ENCODE assay signal across 8 cellular contexts in genomic region chr12:43758247-43758727, GRCh38. TPM values are rescaled to one million over a fixed set of nuclear protein-coding genes. Genes with fewer than 3 reads are reported as not detected.
DNase-seq lines count a peak whose midpoint lies in the region; ATAC-seq, FAIRE-seq and TF ChIP-seq lines count a peak whose summit lies in the region.

No MANE protein-coding gene starts in this region.

- H3K36me3 ChIP-seq in BJ (ENCODE audit: control insufficient read depth, insufficient read depth, low read length) = no peaks in the 10 kb centered on the region
- peaks cover 25% of the 10 kb centered on the region for H3K36me3 ChIP-seq in KOPT-K1 (ENCODE audit: insufficient read depth, low read length)
- H3K36me3 ChIP-seq in pancreas = no peaks in the 10 kb centered on the region

- no peaks in the 10 kb centered on the region for H3K9me3 Mint-ChIP-seq in activated T-helper 1 cell treated with anti-CD3 and anti-CD28 coated beads, Interleukin-12 subunit alpha, Interleukin-12 subunit beta, Interleukin-2, Interleukin-4 antibody, amounts not matched to agents 30 ng/mL and 10 ng/mL and 1 ng/mL, durations not matched to agents 14 hours and 24 hours and 36 hours

- FAIRE-seq in pancreas (lab: Jason Lieb, UNC) = no peak

- peak overlapping the region; percentile 98 for H3K4me3 Mint-ChIP-seq in activated T-helper 1 cell treated with anti-CD3 and anti-CD28 coated beads, Interleukin-12 subunit alpha, Interleukin-12 subunit beta, Interleukin-2, Interleukin-4 antibody, amounts not matched to agents 30 ng/mL and 10 ng/mL and 1 ng/mL, durations not matched to agents 14 hours and 24 hours and 36 hours

- WGBS in pancreas, 2 donors = 0% methylated on average over 17 to 18 of the region's 18 CpGs

- peak; percentile 2 for ATAC-seq in GM19372 (IDR thresholded peaks at IDR 0.05; ENCODE audit: low read depth, unreplicated experiment)
- peak; percentile 15 to 43 (median 35) for ATAC-seq in pancreas
- no peak for ATAC-seq in GM21423 (IDR thresholded peaks at IDR 0.05; ENCODE audit: unreplicated experiment)

- H3K4me1 ChIP-seq in pancreas = peaks cover 28 to 32% (median 30%) of the 10 kb centered on the region in 3 donors

- H3K4me3 ChIP-seq in BJ (ENCODE audit: low read depth, low read length) (peak overlapping the region; percentile 60), pancreas (peak overlapping the region; percentile 27 to 65 (median 48))

- intact Hi-C loops in activated T-helper 1 cell treated with anti-CD3 and anti-CD28 coated beads, Interleukin-12 subunit alpha, Interleukin-12 subunit beta, Interleukin-2, Interleukin-4 antibody, amounts not matched to agents 30 ng/mL and 10 ng/mL and 1 ng/mL, durations not matched to agents 14 hours and 24 hours and 36 hours (cut with micrococcal nuclease) = loop anchor here (1.0 to 10.0 kb wide), 6 partner anchors 27 to 1431 kb away; partner anchors contain the start of genes PPHLN1, TMEM117, TWF1 and ZCRB1
- intact Hi-C loops in head of caudate nucleus (cut with DNase I) = loop anchor here (5.0 to 10.0 kb wide), 2 partner anchors 49 to 127 kb away; partner anchors contain the start of gene TWF1
- intact Hi-C loops in pancreas (cut with DNase I) = no loop called here

- H3K9me3 ChIP-seq in KOPT-K1 (ENCODE audit: insufficient read depth, low read length, poor library complexity, severe bottlenecking) = no peaks in the 10 kb centered on the region
- H3K9me3 ChIP-seq in pancreas = no peaks in the 10 kb centered on the region

- peak overlapping the region; percentile 86 for H3K27ac ChIP-seq in KOPT-K1 (ENCODE audit: low read depth, low read length, poor library complexity, severe bottlenecking)
- H3K27ac ChIP-seq in pancreas = peak overlapping the region in 2 of 4 donors; percentile 88 to 94

- no peaks in the 10 kb centered on the region for H3K27me3 Mint-ChIP-seq in activated T-helper 1 cell treated with anti-CD3 and anti-CD28 coated beads, Interleukin-12 subunit alpha, Interleukin-12 subunit beta, Interleukin-2, Interleukin-4 antibody, amounts not matched to agents 30 ng/mL and 10 ng/mL and 1 ng/mL, durations not matched to agents 14 hours and 24 hours and 36 hours (ENCODE audit: insufficient read depth)

- H3K36me3 Mint-ChIP-seq in activated T-helper 1 cell treated with anti-CD3 and anti-CD28 coated beads, Interleukin-12 subunit alpha, Interleukin-12 subunit beta, Interleukin-2, Interleukin-4 antibody, amounts not matched to agents 30 ng/mL and 10 ng/mL and 1 ng/mL, durations not matched to agents 14 hours and 24 hours and 36 hours (ENCODE audit: low read depth) = peaks cover 27% of the 10 kb centered on the region

- H3K27me3 ChIP-seq in BJ (ENCODE audit: control insufficient read depth, insufficient read depth, low read length) (no peaks in the 10 kb centered on the region), pancreas (no peaks in the 10 kb centered on the region)

- POLR2A ChIA-PET in BJ (lab: Charles Lee) = no interaction called here

- H3K27ac Mint-ChIP-seq in activated T-helper 1 cell treated with anti-CD3 and anti-CD28 coated beads, Interleukin-12 subunit alpha, Interleukin-12 subunit beta, Interleukin-2, Interleukin-4 antibody, amounts not matched to agents 30 ng/mL and 10 ng/mL and 1 ng/mL, durations not matched to agents 14 hours and 24 hours and 36 hours = peak overlapping the region; percentile 98

- DNase-seq in BJ (ENCODE audit: low read depth) (no peak), head of caudate nucleus (peak in 41 of 42 donors; percentile 12 to 81 (median 50)), pancreas (peak in 2 of 6 donors; percentile 39 to 56), HK-2 (ENCODE audit: unreplicated experiment) (no peak)
- DNase-seq in activated T-helper 1 cell treated with anti-CD3 and anti-CD28 coated beads, Interleukin-12 subunit alpha, Interleukin-12 subunit beta, Interleukin-2, Interleukin-4 antibody, amounts not matched to agents 30 ng/mL and 10 ng/mL and 1 ng/mL, durations not matched to agents 14 hours and 24 hours and 36 hours (ENCODE audit: low spot score) = peak; percentile 2

- no peak for TF ChIP-seq CTCF in BJ (IDR thresholded peaks at IDR 0.05; ENCODE audit: insufficient read depth, low read depth, low read length)
- no peak for TF ChIP-seq CTCF in pancreas (IDR thresholded peaks at IDR 0.05)

- CTCF ChIA-PET in BJ (lab: Yijun Ruan, JAX) = interaction anchor here (0.6 to 2.5 kb wide), 3 partner anchors 9 to 428 kb away, joined by 3 to 11 read pairs (median 3); no protein-coding TSS in a partner anchor

- H3K4me1 Mint-ChIP-seq in activated T-helper 1 cell treated with anti-CD3 and anti-CD28 coated beads, Interleukin-12 subunit alpha, Interleukin-12 subunit beta, Interleukin-2, Interleukin-4 antibody, amounts not matched to agents 30 ng/mL and 10 ng/mL and 1 ng/mL, durations not matched to agents 14 hours and 24 hours and 36 hours (ENCODE audit: low read depth) = peaks cover 74% of the 10 kb centered on the region

RNA-seq across cellular contexts. Expression of gene PUS7L, which starts 0.3 kb away (rescaled TPM):
- polyA plus RNA-seq in BJ (2011; rRNA removed) (3.5 and 6.9 TPM in 2 replicates), pancreas (1 to 10 TPM; 1.1 to 1.8 TPM)
- 6.4 and 6.8 TPM in 2 replicates for polyA minus RNA-seq in BJ (2011; rRNA and poly(A)+ RNA removed)
- total RNA-seq in activated T-helper 1 cell treated with anti-CD3 and anti-CD28 coated beads, Interleukin-12 subunit alpha, Interleukin-12 subunit beta, Interleukin-2, Interleukin-4 antibody, amounts not matched to agents 30 ng/mL and 10 ng/mL and 1 ng/mL, durations not matched to agents 14 hours and 24 hours and 36 hours = 23.1 and 25.4 TPM in 2 replicates
- 10 to 100 TPM in 1 of 6 donors, 1 to 10 TPM in 5; 5.2 to 10.9 (median 6.3) TPM for total RNA-seq in pancreas

RNA-seq across cellular contexts. Expression of gene IRAK4, which starts 0.5 kb away (rescaled TPM):
- 11.3 and 16.4 TPM in 2 replicates for polyA plus RNA-seq in BJ (2011; rRNA removed)
- 5.1 and 7.1 TPM in 2 replicates for polyA minus RNA-seq in BJ (2011; rRNA and poly(A)+ RNA removed)
- total RNA-seq in activated T-helper 1 cell treated with anti-CD3 and anti-CD28 coated beads, Interleukin-12 subunit alpha, Interleukin-12 subunit beta, Interleukin-2, Interleukin-4 antibody, amounts not matched to agents 30 ng/mL and 10 ng/mL and 1 ng/mL, durations not matched to agents 14 hours and 24 hours and 36 hours = 21.4 and 22.5 TPM in 2 replicates
- total RNA-seq in pancreas = 10 to 100 TPM in 5 of 6 donors, 1 to 10 TPM in 1; 9.9 to 17.8 (median 13.7) TPM
- 10 to 100 TPM; 13.5 to 23.6 TPM for polyA plus RNA-seq in pancreas

RNA-seq across cellular contexts. Expression of gene TWF1, which starts 47.8 kb away (rescaled TPM):
- 49.8 and 109 TPM in 2 replicates for polyA plus RNA-seq in BJ (2011; rRNA removed)
- 23.9 and 25.2 TPM in 2 replicates for polyA minus RNA-seq in BJ (2011; rRNA and poly(A)+ RNA removed)
- total RNA-seq in activated T-helper 1 cell treated with anti-CD3 and anti-CD28 coated beads, Interleukin-12 subunit alpha, Interleukin-12 subunit beta, Interleukin-2, Interleukin-4 antibody, amounts not matched to agents 30 ng/mL and 10 ng/mL and 1 ng/mL, durations not matched to agents 14 hours and 24 hours and 36 hours = 28.4 and 29.2 TPM in 2 replicates
- total RNA-seq in pancreas = 10 to 100 TPM; 27.6 to 51.3 (median 39.0) TPM
- 10 to 100 TPM; 26.3 to 32.0 TPM for polyA plus RNA-seq in pancreas

Comparison
In these comparisons a context has a peak if more than half of its experiments do, and no peak if none do; other contexts are left out.
1. DNase-seq: peak in activated T-helper 1 cell treated with anti-CD3 and anti-CD28 coated beads, Interleukin-12 subunit alpha, Interleukin-12 subunit beta, Interleukin-2, Interleukin-4 antibody, amounts not matched to agents 30 ng/mL and 10 ng/mL and 1 ng/mL, durations not matched to agents 14 hours and 24 hours and 36 hours (single experiment) and head of caudate nucleus (41 of 42); none in BJ (single experiment) and HK-2 (single experiment).
2. intact Hi-C loops: an anchor here in activated T-helper 1 cell treated with anti-CD3 and anti-CD28 coated beads, Interleukin-12 subunit alpha, Interleukin-12 subunit beta, Interleukin-2, Interleukin-4 antibody, amounts not matched to agents 30 ng/mL and 10 ng/mL and 1 ng/mL, durations not matched to agents 14 hours and 24 hours and 36 hours (1.0 to 10.0 kb wide) and head of caudate nucleus (5.0 to 10.0 kb wide); none called in pancreas.